ENCODE assay signal across 20 cellular contexts in genomic region chr2:487495-488079, GRCh38.
DNase-seq lines count a peak whose midpoint lies in the region; ATAC-seq and TF ChIP-seq lines count a peak whose summit lies in the region.
"Had no signal": no experiment of that assay in that cellular context is flagged by ENCODE, and none has a peak within 500 bp of the region (broad histone marks: within the 10 kb centered on the region; RNA-seq: fewer than 3 reads in every experiment).

No MANE protein-coding gene starts in this region.

- no peaks in the 10 kb centered on the region for H3K9me3 ChIP-seq in esophagus muscularis mucosa
- no peaks in the 10 kb centered on the region for H3K9me3 ChIP-seq in hepatocyte (ENCODE audit: low read depth)
- H3K9me3 ChIP-seq: BLaER1 treated with 17β-estradiol and CSF1 and Interleukin-3, amounts not matched to agents 10 nM and 100 nM; HAP-1 had no signal

- no peaks in the 10 kb centered on the region for H3K4me1 ChIP-seq in esophagus muscularis mucosa
- H3K4me1 ChIP-seq in hepatocyte (ENCODE audit: insufficient read depth), result no peaks in the 10 kb centered on the region
- H3K4me1 ChIP-seq: HAP-1 had no signal

- peak; percentile 53 for ATAC-seq in stimulated activated naive CD8-positive, alpha-beta T cell treated with anti-CD3 and anti-CD28 coated beads, Interleukin-15, amount 100 ng/mL, for 72 hours
- ATAC-seq in stimulated activated naive CD8-positive, alpha-beta T cell treated with anti-CD3 and anti-CD28 coated beads, Interleukin-15, Interleukin-2, amounts not matched to agents 100 U/mL and 50 U/mL, for 24 hours, result no peak
- ATAC-seq in GM21423 (IDR thresholded peaks at IDR 0.05; ENCODE audit: unreplicated experiment), result no peak

- no peaks in the 10 kb centered on the region for H3K4me1 Mint-ChIP-seq in stimulated activated naive CD8-positive, alpha-beta T cell treated with anti-CD3 and anti-CD28 coated beads, Interleukin-15, amount 100 ng/mL, for 72 hours
- H3K4me1 Mint-ChIP-seq: B cell, CD14-positive monocyte had no signal

- H3K4me3 Mint-ChIP-seq in stimulated activated naive CD8-positive, alpha-beta T cell treated with anti-CD3 and anti-CD28 coated beads, Interleukin-15, amount 100 ng/mL, for 72 hours, result no peak overlapping the region
- H3K4me3 Mint-ChIP-seq: B cell; CD14-positive monocyte; CD4-positive, alpha-beta T cell; HFFc6 had no signal

- DNase-seq in stimulated activated naive CD8-positive, alpha-beta T cell treated with anti-CD3 and anti-CD28 coated beads, Interleukin-15, amount 100 ng/mL, for 72 hours, result no peak
- DNase-seq in stimulated activated naive CD8-positive, alpha-beta T cell treated with anti-CD3 and anti-CD28 coated beads, Interleukin-15, Interleukin-2, amounts not matched to agents 100 U/mL and 50 U/mL, for 24 hours, result no peak
- DNase-seq in esophagus muscularis mucosa (ENCODE audit: extremely low spot score) (peak; percentile 37), posterior vena cava (ENCODE audit: low spot score) (peak; percentile 41), dedifferentiated amniotic fluid mesenchymal stem cell (ENCODE audit: extremely low spot score) (no peak), hepatocyte (ENCODE audit: low spot score) (no peak)
- DNase-seq: Calu3; CD4-positive, alpha-beta T cell; COR-L47; DMS53; DMS79 treated with DMSO at 0.1 percent for 48 hours; GF-D8; GOT3; HFFc6 had no signal

- H3K9me3 Mint-ChIP-seq in stimulated activated naive CD8-positive, alpha-beta T cell treated with anti-CD3 and anti-CD28 coated beads, Interleukin-15, amount 100 ng/mL, for 72 hours, result no peaks in the 10 kb centered on the region
- H3K9me3 Mint-ChIP-seq: CD4-positive, alpha-beta T cell had no signal

- no peaks in the 10 kb centered on the region for H3K9me2 ChIP-seq in hepatocyte (replicated peaks; ENCODE audit: insufficient read depth)

- H3K4me3 ChIP-seq in esophagus muscularis mucosa (no peak overlapping the region), hepatocyte (no peak overlapping the region)
- H3K4me3 ChIP-seq: BLaER1 treated with 17β-estradiol and CSF1 and Interleukin-3, amounts not matched to agents 10 nM and 100 nM; HAP-1 had no signal

- TF ChIP-seq POLR2A in esophagus muscularis mucosa (IDR thresholded peaks at IDR 0.05; ENCODE audit: low read depth), result no peak

- H4K20me1 ChIP-seq in hepatocyte (ENCODE audit: insufficient read depth, poor library complexity, severe bottlenecking), result no peaks in the 10 kb centered on the region
- H4K20me1 ChIP-seq: BLaER1 treated with 17β-estradiol and CSF1 and Interleukin-3, amounts not matched to agents 10 nM and 100 nM had no signal

- no peak for TF ChIP-seq EP300 in esophagus muscularis mucosa (IDR thresholded peaks at IDR 0.05)

- H3K27me3 Mint-ChIP-seq in stimulated activated naive CD8-positive, alpha-beta T cell treated with anti-CD3 and anti-CD28 coated beads, Interleukin-15, amount 100 ng/mL, for 72 hours, result peaks cover 18% of the 10 kb centered on the region
- H3K27me3 Mint-ChIP-seq: B cell had no signal

- H3K27me3 ChIP-seq in esophagus muscularis mucosa (peaks cover 0 to 10% (median 0%) of the 10 kb centered on the region in 4 donors), hepatocyte (no peaks in the 10 kb centered on the region)
- H3K27me3 ChIP-seq: BLaER1 treated with 17β-estradiol and CSF1 and Interleukin-3, amounts not matched to agents 10 nM and 100 nM had no signal

- H3K4me2 ChIP-seq in hepatocyte, result no peak overlapping the region

- no peaks in the 10 kb centered on the region for H3K79me2 ChIP-seq in hepatocyte

- no peak overlapping the region for H3K27ac ChIP-seq in esophagus muscularis mucosa (replicated peaks in 1 of 4)
- H3K27ac ChIP-seq in hepatocyte, result no peak overlapping the region
- H3K27ac ChIP-seq: 22Rv1; BLaER1 treated with 17β-estradiol and CSF1 and Interleukin-3, amounts not matched to agents 10 nM and 100 nM had no signal

- H3K36me3 ChIP-seq in esophagus muscularis mucosa (no peaks in the 10 kb centered on the region), hepatocyte (replicated peaks; ENCODE audit: insufficient read depth, low read depth) (no peaks in the 10 kb centered on the region)
- H3K36me3 ChIP-seq: BLaER1 treated with 17β-estradiol and CSF1 and Interleukin-3, amounts not matched to agents 10 nM and 100 nM; HAP-1 had no signal

- intact Hi-C loops in esophagus muscularis mucosa (cut with DNase I), result no loop called here
- intact Hi-C loops in posterior vena cava (cut with DNase I), result no loop called here

- WGBS in esophagus muscularis mucosa, result 91% methylated on average over 8 of the region's 34 CpGs
- WGBS in hepatocyte (ENCODE audit: low lambda C conversion rate, missing lambda C conversion rate), result 94% methylated on average over 14 of the region's 34 CpGs

- H3K27ac Mint-ChIP-seq in stimulated activated naive CD8-positive, alpha-beta T cell treated with anti-CD3 and anti-CD28 coated beads, Interleukin-15, amount 100 ng/mL, for 72 hours, result no peak overlapping the region
- H3K27ac Mint-ChIP-seq: B cell; CD14-positive monocyte; CD4-positive, alpha-beta T cell; HFFc6 had no signal

- no peak overlapping the region for H2AFZ ChIP-seq in hepatocyte

- TF ChIP-seq CTCF in esophagus muscularis mucosa (IDR thresholded peaks at IDR 0.05) (no peak), hepatocyte (IDR thresholded peaks at IDR 0.05; ENCODE audit: poor library complexity) (no peak)

Comparison
In these comparisons a context has a peak if more than half of its experiments do, and no peak if none do; other contexts are left out.
1. DNase-seq: peak in esophagus muscularis mucosa (single experiment) and posterior vena cava (single experiment); none in stimulated activated naive CD8-positive, alpha-beta T cell treated with anti-CD3 and anti-CD28 coated beads, Interleukin-15, amount 100 ng/mL, for 72 hours (0 of 2), stimulated activated naive CD8-positive, alpha-beta T cell treated with anti-CD3 and anti-CD28 coated beads, Interleukin-15, Interleukin-2, amounts not matched to agents 100 U/mL and 50 U/mL, for 24 hours (single experiment), dedifferentiated amniotic fluid mesenchymal stem cell (single experiment) and hepatocyte (single experiment).